16 cellular contexts compared by ENCODE assay signal in genomic region chr5:149838881-149839739, GRCh38.
DNase-seq lines count a peak whose midpoint lies in the region; ATAC-seq, FAIRE-seq and TF ChIP-seq lines count a peak whose summit lies in the region.
"Had no signal": no experiment of that assay in that cellular context is flagged by ENCODE, and none has a peak within 500 bp of the region (broad histone marks: within the 10 kb centered on the region; RNA-seq: fewer than 3 reads in every experiment).

No MANE protein-coding gene starts in this region.

- H3K4me1 ChIP-seq in GM23338 (ENCODE audit: insufficient read depth) = no peaks in the 10 kb centered on the region
- H3K4me1 ChIP-seq in psoas muscle = peaks cover 4% of the 10 kb centered on the region
- peaks cover 0 to 5% (median 0%) of the 10 kb centered on the region in 4 donors for H3K4me1 ChIP-seq in tibial nerve
- H3K4me1 ChIP-seq: colonic mucosa had no signal

- peaks cover 5% of the 10 kb centered on the region for H3K27me3 Mint-ChIP-seq in GM23338 (ENCODE audit: insufficient read depth, low read depth, poor library complexity)

- H3K4me2 ChIP-seq in GM23338 = no peak overlapping the region

- TF ChIP-seq EP300 in tibial nerve (IDR thresholded peaks at IDR 0.05) = no peak

- no peaks in the 10 kb centered on the region for H3K9me3 Mint-ChIP-seq in GM23338

- TF ChIP-seq POLR2A in GM12892 (IDR thresholded peaks at IDR 0.05; ENCODE audit: low read depth, low read length) = no peak
- TF ChIP-seq POLR2A in tibial nerve (IDR thresholded peaks at IDR 0.05) = no peak

- H3K4me3 ChIP-seq in GM23338 (no peak overlapping the region), psoas muscle (no peak overlapping the region), tibial nerve (no peak overlapping the region)
- H3K4me3 ChIP-seq: colonic mucosa had no signal

- peaks cover 11% of the 10 kb centered on the region for H3K36me3 Mint-ChIP-seq in GM23338 (ENCODE audit: low read depth)

- H2AFZ ChIP-seq in GM23338 = no peak overlapping the region

- FAIRE-seq in GM12892 (lab: Jason Lieb, UNC) = no peak

- H3K79me2 ChIP-seq in GM23338 (replicated peaks; ENCODE audit: insufficient read depth) = no peaks in the 10 kb centered on the region

- TF ChIP-seq CTCF in GM23338 (conservative IDR thresholded peaks at IDR 0.05; ENCODE audit: low read depth in 2 of 2) (no peak), psoas muscle (IDR thresholded peaks at IDR 0.05) (no peak), tibial nerve (IDR thresholded peaks at IDR 0.05) (no peak)

- H3K9me3 ChIP-seq in psoas muscle (no peaks in the 10 kb centered on the region), tibial nerve (no peaks in the 10 kb centered on the region)
- H3K9me3 ChIP-seq: colonic mucosa had no signal

- no peaks in the 10 kb centered on the region for H3K9me2 ChIP-seq in GM23338 (ENCODE audit: insufficient read depth)

- H4K20me1 ChIP-seq in GM23338 (replicated peaks; ENCODE audit: insufficient read depth) = 0 out of 2 replicates have a peak, but pooled peaks cover 7% of the 10 kb centered on the region

- WGBS in psoas muscle, 3 donors = 91 to 92% (median 91%) methylated on average over 6 of the region's 6 CpGs
- WGBS in tibial nerve, 2 donors = 92 to 93% methylated on average over 6 of the region's 6 CpGs

- H3K27me3 ChIP-seq in GM23338 (ENCODE audit: insufficient read depth) = no peaks in the 10 kb centered on the region
- no peaks in the 10 kb centered on the region for H3K27me3 ChIP-seq in psoas muscle (ENCODE audit: insufficient read depth in 3 of 3, low read length in 2 of 3)
- no peaks in the 10 kb centered on the region for H3K27me3 ChIP-seq in tibial nerve
- H3K27me3 ChIP-seq: colonic mucosa had no signal

- intact Hi-C loops in psoas muscle (cut with DNase I) = no loop called here

- no peak overlapping the region for H3K4me3 Mint-ChIP-seq in GM23338

- H3K27ac ChIP-seq in GM23338 (ENCODE audit: low read depth) = no peak overlapping the region
- peak overlapping the region; percentile 30 for H3K27ac ChIP-seq in psoas muscle
- H3K27ac ChIP-seq in tibial nerve = no peak overlapping the region
- H3K27ac ChIP-seq: colonic mucosa, HL-60 had no signal

- ATAC-seq in GM23338 (no peak), psoas muscle (peak; percentile 51 to 78 (median 74)), HG03520 (IDR thresholded peaks at IDR 0.05; ENCODE audit: unreplicated experiment) (no peak)

- H3F3A ChIP-seq in GM23338 (replicated peaks; ENCODE audit: low read depth) = no peaks in the 10 kb centered on the region

- H3K36me3 ChIP-seq in GM23338 (ENCODE audit: insufficient read depth) = no peaks in the 10 kb centered on the region
- H3K36me3 ChIP-seq in psoas muscle (ENCODE audit: insufficient read depth in 1 of 2, low read depth in 1 of 2) = peaks cover 3 to 84% of the 10 kb centered on the region in 2 donors
- H3K36me3 ChIP-seq in tibial nerve = no peaks in the 10 kb centered on the region
- H3K36me3 ChIP-seq: colonic mucosa had no signal

- peak overlapping the region; percentile 91 for H3K27ac Mint-ChIP-seq in GM23338

- no peak for DNase-seq in GM23338 (ENCODE audit: low spot score)
- peak; percentile 40 for DNase-seq in RPMI7951 (ENCODE audit: low read depth)
- DNase-seq in fibroblast of peridontal ligament (ENCODE audit: extremely low read depth) = peak; percentile 22
- DNase-seq in psoas muscle = no peak
- DNase-seq in GM12892 (ENCODE audit: insufficient read length) = no peak
- DNase-seq in OCI-M1 (lab: John Stamatoyannopoulos, UW) = no peak
- no peak for DNase-seq in tibial nerve (ENCODE audit: low spot score in 2 of 2)
- DNase-seq: activated CD4-positive, alpha-beta T cell treated with anti-CD3 and anti-CD28 coated beads for 48 hours; activated effector memory CD4-positive, alpha-beta T cell treated with anti-CD3 and anti-CD28 coated beads, Interleukin-2, amount 50 U/mL, for 16 hours; colonic mucosa; hippocampal formation; NCI-H1048; NCI-H774; stimulated activated CD8-positive, alpha-beta memory T cell treated with anti-CD3 and anti-CD28 coated beads, Interleukin-4, amount 100 ng/mL, for 48 hours had no signal

- H3K4me1 Mint-ChIP-seq in GM23338 = peaks cover 23% of the 10 kb centered on the region

TF ChIP-seq in GM23338, 12 proteins besides CTCF, POLR2A, EP300 and RAD21:
- no peak for TF ChIP-seq CREB1 (CRISPR knock-in tag; IDR thresholded peaks at IDR 0.05; ENCODE audit: low read depth)
- TF ChIP-seq ZNF331 (CRISPR knock-in tag; IDR thresholded peaks at IDR 0.05; ENCODE audit: low read depth) = no peak
- no peak for TF ChIP-seq POLR2AphosphoS5 (IDR thresholded peaks at IDR 0.05; ENCODE audit: low read depth)
- no peak for TF ChIP-seq NANOG (IDR thresholded peaks at IDR 0.05; ENCODE audit: borderline replicate concordance)
- TF ChIP-seq EZH2 (IDR thresholded peaks at IDR 0.05; ENCODE audit: low read depth, unreplicated experiment) = no peak
- no peak for TF ChIP-seq EZH2phosphoT487 (IDR thresholded peaks at IDR 0.05; ENCODE audit: unreplicated experiment)
- TF ChIP-seq STAT1 (IDR thresholded peaks at IDR 0.05; ENCODE audit: unreplicated experiment) = no peak
- no peak for TF ChIP-seq ETS1 (IDR thresholded peaks at IDR 0.05)
- no peak for TF ChIP-seq ZNF114 (CRISPR knock-in tag; IDR thresholded peaks at IDR 0.05)
- TF ChIP-seq JUNB (IDR thresholded peaks at IDR 0.05; ENCODE audit: unreplicated experiment) = no peak

Comparison
In these comparisons a context has a peak if more than half of its experiments do, and no peak if none do; other contexts are left out.
1. ATAC-seq: peak in psoas muscle (4 of 4); none in GM23338 (single experiment) and HG03520 (single experiment).
2. DNase-seq: peak in RPMI7951 (single experiment) and fibroblast of peridontal ligament (single experiment); none in GM23338 (single experiment), psoas muscle (0 of 2), GM12892 (single experiment), OCI-M1 (single experiment) and tibial nerve (0 of 2).